Comparison of ENCODE assay signal across 26 cellular contexts in genomic region chr1:8263806-8264205, GRCh38. TPM values are rescaled to one million over a fixed set of nuclear protein-coding genes. Genes with fewer than 3 reads are reported as not detected.
"Had no signal": no experiment of that assay in that cellular context is flagged by ENCODE, and none has a peak within 500 bp of the region (broad histone marks: within the 10 kb centered on the region; RNA-seq: fewer than 3 reads in every experiment).

No MANE protein-coding gene starts in this region.

- H3K9ac ChIP-seq: SK-N-SH had no signal

- H3K4me3 ChIP-seq: body of pancreas, Peyer's patch, SJCRH30 had no signal

- H3K36me3 ChIP-seq: Peyer's patch, SJCRH30 had no signal

- DNase-seq: activated CD4-positive, alpha-beta T cell treated with anti-CD3 and anti-CD28 coated beads for 1 hour; activated CD4-positive, alpha-beta T cell treated with anti-CD3 and anti-CD28 coated beads, Interleukin-2, amount 10 ng/mL, durations not matched to agents 24 days and 14 days; activated CD4-positive, alpha-beta T cell treated with anti-CD3 and anti-CD28 coated beads, Interleukin-2, amount 50 U/mL, for 48 hours; activated CD8-positive, alpha-beta memory T cell treated with anti-CD3 and anti-CD28 coated beads, Interleukin-2, amount 10 ng/mL, durations not matched to agents 7 days and 5 days; activated effector memory CD4-positive, alpha-beta T cell treated with Interleukin-2 at 50 U/mL for 16 hours; activated naive CD4-positive, alpha-beta T cell; activated T-cell treated with anti-CD3 and anti-CD28 coated beads, Interleukin-2, amount 50 U/mL, for 24 hours; body of pancreas; KG1; NCI-H1048; NCI-H146; NCI-H1930; NCI-H2107; NCI-H2171 treated with DMSO at 0.1 percent for 48 hours; NCI-H345; NCI-H510A; NCI-H526 treated with DMSO at 0.1 percent for 48 hours; NCI-H82; Peyer's patch; Right ventricle myocardium superior; SJCRH30; SK-N-SH; T-helper 1 cell had no signal

- H3K27me3 ChIP-seq: body of pancreas, Peyer's patch, SJCRH30 had no signal

- H3K9me3 ChIP-seq: body of pancreas, Peyer's patch, SJCRH30, SK-N-SH had no signal

- ATAC-seq: activated CD8-positive, alpha-beta memory T cell treated with anti-CD3 and anti-CD28 coated beads, Interleukin-2, amount 10 ng/mL, durations not matched to agents 7 days and 5 days; body of pancreas; WTC11 had no signal

- H3K27ac ChIP-seq: body of pancreas, Peyer's patch, RWPE1, SJCRH30 had no signal

RNA-seq across cellular contexts. Expression of gene SLC45A1, which starts 54.1 kb away (rescaled TPM):
- total RNA-seq: OCI-LY7 had no signal
